Comparison of ENCODE assay signal across 8 cellular contexts in genomic region chr9:113620377-113621161, GRCh38.
DNase-seq lines count a peak whose midpoint lies in the region; ATAC-seq, FAIRE-seq and TF ChIP-seq lines count a peak whose summit lies in the region.

No MANE protein-coding gene starts in this region.

- H3K9ac ChIP-seq in HUES48 (ENCODE audit: low read depth, low read length): 0 out of 2 replicates have a peak overlapping the region, but pooled peaks have one; percentile 1

- H3K9me3 ChIP-seq in HUES48 (ENCODE audit: control insufficient read depth, insufficient read depth, low read length): no peaks in the 10 kb centered on the region
- no peaks in the 10 kb centered on the region for H3K9me3 ChIP-seq in right cardiac atrium (ENCODE audit: control insufficient read depth, low read length)

- intact Hi-C loops in right cardiac atrium (cut with DNase I): no loop called here

- FAIRE-seq in GM12891 (lab: Jason Lieb, UNC): no peak

- ATAC-seq in right cardiac atrium (peak; percentile 72 to 82), HG03097 (IDR thresholded peaks at IDR 0.05; ENCODE audit: low FRiP score, unreplicated experiment) (no peak), GM19467 (IDR thresholded peaks at IDR 0.05; ENCODE audit: unreplicated experiment) (no peak)

- no peak overlapping the region for H3K4me3 ChIP-seq in HUES48 (ENCODE audit: low read depth, low read length)
- no peak overlapping the region for H3K4me3 ChIP-seq in right cardiac atrium (ENCODE audit: low read length)
- H3K4me3 ChIP-seq in skeletal muscle cell (ENCODE audit: low read depth, low read length): no peak overlapping the region

- H3K27ac ChIP-seq in HUES48 (ENCODE audit: low read depth, low read length): peak overlapping the region; percentile 94
- H3K27ac ChIP-seq in right cardiac atrium (ENCODE audit: low read length): peak overlapping the region; percentile 92

- TF ChIP-seq POLR2A in GM12891 (IDR thresholded peaks at IDR 0.05; ENCODE audit: low read depth, low read length): no peak

- H3K4me1 ChIP-seq in HUES48 (ENCODE audit: control insufficient read depth, insufficient read depth, low read length) (peaks cover 37% of the 10 kb centered on the region), right cardiac atrium (ENCODE audit: control insufficient read depth, insufficient read depth, low read length) (peaks cover 17% of the 10 kb centered on the region)

- DNase-seq in COLO668 (lab: John Stamatoyannopoulos, UW; ENCODE audit: unreplicated experiment) (peak; percentile 29), amniotic epithelial cell (ENCODE audit: low read depth) (peak; percentile 97), right cardiac atrium (peak; percentile 77 to 81 (median 77)), skeletal muscle cell (ENCODE audit: low read depth) (peak; percentile 62), GM12891 (ENCODE audit: insufficient read length, low spot score) (no peak)

- WGBS in right cardiac atrium: 21% methylated on average over 16 of the region's 16 CpGs

- no peaks in the 10 kb centered on the region for H3K27me3 ChIP-seq in HUES48 (ENCODE audit: control insufficient read depth, insufficient read depth, low read length)
- no peaks in the 10 kb centered on the region for H3K27me3 ChIP-seq in right cardiac atrium (ENCODE audit: control insufficient read depth, insufficient read depth)

- H3K36me3 ChIP-seq in HUES48 (ENCODE audit: control insufficient read depth, insufficient read depth, low read length): no peaks in the 10 kb centered on the region

TF ChIP-seq in GM12891, 5 proteins besides CTCF, POLR2A, EP300 and RAD21:
- TF ChIP-seq SPI1 (IDR thresholded peaks at IDR 0.05; ENCODE audit: low read depth, low read length) (no peak), PAX5 (IDR thresholded peaks at IDR 0.05; ENCODE audit: insufficient read depth, low read length, severe bottlenecking) (no peak)

Comparison
In these comparisons a context has a peak if more than half of its experiments do, and no peak if none do; other contexts are left out.
1. ATAC-seq: peak in right cardiac atrium (2 of 2); none in HG03097 (single experiment) and GM19467 (single experiment).